ENCODE assay signal across 21 cellular contexts in genomic region chr2:225691711-225692110, GRCh38.
"Had no signal": no experiment of that assay in that cellular context is flagged by ENCODE, and none has a peak within 500 bp of the region (broad histone marks: within the 10 kb centered on the region; RNA-seq: fewer than 3 reads in every experiment).

No MANE protein-coding gene starts in this region.

- H3K9me3 Mint-ChIP-seq: dendritic cell treated with granulocyte-macrophage colony-stimulating factor and Interleukin-4, amounts not matched to agents 40 ng/mL and 50 ng/mL, for 4 days; effector memory CD8-positive, alpha-beta T cell; naive thymus-derived CD4-positive, alpha-beta T cell; nephron progenitor cell; stimulated activated memory B cell treated with anti-CD40 and anti-IgM and Interleukin-4, amounts not matched to agents 10 μg/mL and 1 μg/mL and 100 μg/mL, for 72 hours; stimulated activated naive CD8-positive, alpha-beta T cell treated with anti-CD3 and anti-CD28 coated beads, Interleukin-15, Interleukin-2, amounts not matched to agents 100 ng/mL and 50 ng/mL, for 24 hours had no signal

- H3K4me3 Mint-ChIP-seq: dendritic cell treated with granulocyte-macrophage colony-stimulating factor and Interleukin-4, amounts not matched to agents 40 ng/mL and 50 ng/mL, for 4 days; effector memory CD8-positive, alpha-beta T cell; naive thymus-derived CD4-positive, alpha-beta T cell; nephron progenitor cell; stimulated activated memory B cell treated with anti-CD40 and anti-IgM and Interleukin-4, amounts not matched to agents 10 μg/mL and 1 μg/mL and 100 μg/mL, for 72 hours; stimulated activated naive CD8-positive, alpha-beta T cell treated with anti-CD3 and anti-CD28 coated beads, Interleukin-15, Interleukin-2, amounts not matched to agents 100 ng/mL and 50 ng/mL, for 24 hours had no signal

- H3K9me3 ChIP-seq: left ventricle myocardium inferior, lower lobe of right lung, neutrophil, spleen, testis had no signal

- H3K27me3 ChIP-seq: hepatocyte, neutrophil, testis, tibial nerve had no signal

- H3K27ac Mint-ChIP-seq: dendritic cell treated with granulocyte-macrophage colony-stimulating factor and Interleukin-4, amounts not matched to agents 40 ng/mL and 50 ng/mL, for 4 days; effector memory CD8-positive, alpha-beta T cell; naive thymus-derived CD4-positive, alpha-beta T cell; nephron progenitor cell; stimulated activated memory B cell treated with anti-CD40 and anti-IgM and Interleukin-4, amounts not matched to agents 10 μg/mL and 1 μg/mL and 100 μg/mL, for 72 hours; stimulated activated naive CD8-positive, alpha-beta T cell treated with anti-CD3 and anti-CD28 coated beads, Interleukin-15, Interleukin-2, amounts not matched to agents 100 ng/mL and 50 ng/mL, for 24 hours had no signal

- ATAC-seq: effector memory CD8-positive, alpha-beta T cell; lower lobe of right lung; naive thymus-derived CD4-positive, alpha-beta T cell; sciatic nerve; stimulated activated memory B cell treated with anti-CD40 and anti-IgM and Interleukin-4, amounts not matched to agents 10 μg/mL and 1 μg/mL and 100 μg/mL, for 72 hours had no signal

- H3K27ac ChIP-seq: hepatocyte, left ventricle myocardium inferior, lower lobe of right lung, neutrophil, spleen, testis, tibial nerve had no signal

- H3K4me1 Mint-ChIP-seq: naive thymus-derived CD4-positive, alpha-beta T cell; nephron progenitor cell; stimulated activated memory B cell treated with anti-CD40 and anti-IgM and Interleukin-4, amounts not matched to agents 10 μg/mL and 1 μg/mL and 100 μg/mL, for 72 hours had no signal

- H2AFZ ChIP-seq: hepatocyte had no signal

- H3K36me3 ChIP-seq: left ventricle myocardium inferior, lower lobe of right lung, neutrophil, spleen, tibial nerve had no signal

- H3K4me3 ChIP-seq: hepatocyte, left ventricle myocardium inferior, lower lobe of right lung, spleen, testis, tibial nerve had no signal

- H3K27me3 Mint-ChIP-seq: dendritic cell treated with granulocyte-macrophage colony-stimulating factor and Interleukin-4, amounts not matched to agents 40 ng/mL and 50 ng/mL, for 4 days; stimulated activated memory B cell treated with anti-CD40 and anti-IgM and Interleukin-4, amounts not matched to agents 10 μg/mL and 1 μg/mL and 100 μg/mL, for 72 hours had no signal

- H3K79me2 ChIP-seq: hepatocyte had no signal

- DNase-seq: effector memory CD8-positive, alpha-beta T cell; foreskin melanocyte; head of caudate nucleus; left ventricle myocardium inferior; lower lobe of right lung; mesenchymal stem cell; naive thymus-derived CD4-positive, alpha-beta T cell; nephron progenitor cell; posterior cingulate gyrus; spleen; stimulated activated CD4-positive, alpha-beta T cell treated with anti-CD3 and anti-CD28 coated beads, Interleukin-15, amount 100 ng/mL, for 24 hours; stimulated activated CD4-positive, alpha-beta T cell treated with anti-CD3 and anti-CD28 coated beads, Interleukin-1b, Interleukin-23, amount 100 ng/mL, for 48 hours; stimulated activated CD4-positive, alpha-beta T cell treated with anti-CD3 and anti-CD28 coated beads, Interleukin-4, amount 100 ng/mL, for 24 hours; testis had no signal

- H3K4me2 ChIP-seq: hepatocyte had no signal

- H3K4me1 ChIP-seq: left ventricle myocardium inferior, lower lobe of right lung, spleen, testis, tibial nerve had no signal

- H3K36me3 Mint-ChIP-seq: naive thymus-derived CD4-positive, alpha-beta T cell; stimulated activated memory B cell treated with anti-CD40 and anti-IgM and Interleukin-4, amounts not matched to agents 10 μg/mL and 1 μg/mL and 100 μg/mL, for 72 hours had no signal
